Comparison of ENCODE assay signal across 16 cellular contexts in the genomic region with DNA sequence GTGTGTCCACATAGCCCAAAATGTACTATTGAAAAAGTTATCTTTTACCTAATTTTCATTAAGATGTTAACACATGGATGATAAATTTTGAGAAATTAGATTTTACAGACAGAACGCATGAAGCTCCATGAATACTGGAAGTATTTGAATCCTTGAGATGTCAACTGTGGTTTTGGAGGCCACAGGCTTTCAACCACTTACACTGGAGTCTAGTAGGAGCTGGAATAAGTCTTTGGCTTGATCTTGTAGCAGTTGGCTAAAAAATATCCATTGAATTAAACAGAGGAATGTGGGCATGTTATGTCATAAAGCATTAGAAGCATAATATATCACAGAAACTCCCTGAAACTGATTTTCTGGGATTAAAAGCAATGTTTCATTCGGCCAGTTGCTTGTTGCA.
"Had no signal": no experiment of that assay in that cellular context is flagged by ENCODE, and none has a peak within 500 bp of the region (broad histone marks: within the 10 kb centered on the region; RNA-seq: fewer than 3 reads in every experiment).

No MANE protein-coding gene starts in this region.

- H3K9me3 ChIP-seq: suprapubic skin had no signal

- H3K4me1 ChIP-seq: suprapubic skin had no signal

- H3K27ac Mint-ChIP-seq: activated CD4-positive, alpha-beta memory T cell treated with anti-CD3 and anti-CD28 coated beads, Interleukin-2, amount 10 ng/mL, durations not matched to agents 7 days and 5 days; activated naive CD8-positive, alpha-beta T cell treated with anti-CD3 and anti-CD28 coated beads, Interleukin-2, amount 10 ng/mL, durations not matched to agents 7 days and 5 days; activated T-helper 2 cell treated with anti-CD3 and anti-CD28 coated beads, Interferon-gamma antibody, Interleukin-2, Interleukin-4, amounts not matched to agents 10 μg/mL and 5 μg/mL and 100 μg/mL, durations not matched to agents 14 hours and 24 hours and 36 hours; progenitor cell of endocrine pancreas had no signal

- H3K36me3 ChIP-seq: suprapubic skin, WERI-Rb-1 had no signal

- ATAC-seq: right cardiac atrium, Right ventricle myocardium inferior had no signal

- H3K4me3 Mint-ChIP-seq: activated CD4-positive, alpha-beta memory T cell treated with anti-CD3 and anti-CD28 coated beads, Interleukin-2, amount 10 ng/mL, durations not matched to agents 7 days and 5 days; activated naive CD8-positive, alpha-beta T cell treated with anti-CD3 and anti-CD28 coated beads, Interleukin-2, amount 10 ng/mL, durations not matched to agents 7 days and 5 days had no signal

- H3K27me3 Mint-ChIP-seq: activated CD4-positive, alpha-beta memory T cell treated with anti-CD3 and anti-CD28 coated beads, Interleukin-2, amount 10 ng/mL, durations not matched to agents 7 days and 5 days; activated naive CD8-positive, alpha-beta T cell treated with anti-CD3 and anti-CD28 coated beads, Interleukin-2, amount 10 ng/mL, durations not matched to agents 7 days and 5 days; progenitor cell of endocrine pancreas had no signal

- H3K4me3 ChIP-seq: suprapubic skin had no signal

- H3K27me3 ChIP-seq: suprapubic skin had no signal

- H3K27ac ChIP-seq: suprapubic skin, WERI-Rb-1 had no signal

- H3K9me3 Mint-ChIP-seq: activated CD4-positive, alpha-beta memory T cell treated with anti-CD3 and anti-CD28 coated beads, Interleukin-2, amount 10 ng/mL, durations not matched to agents 7 days and 5 days; activated naive CD8-positive, alpha-beta T cell treated with anti-CD3 and anti-CD28 coated beads, Interleukin-2, amount 10 ng/mL, durations not matched to agents 7 days and 5 days; activated T-helper 2 cell treated with anti-CD3 and anti-CD28 coated beads, Interferon-gamma antibody, Interleukin-2, Interleukin-4, amounts not matched to agents 10 μg/mL and 5 μg/mL and 100 μg/mL, durations not matched to agents 14 hours and 24 hours and 36 hours had no signal

- DNase-seq: activated CD4-positive, alpha-beta memory T cell treated with anti-CD3 and anti-CD28 coated beads, Interleukin-2, amount 10 ng/mL, durations not matched to agents 7 days and 5 days; activated CD8-positive, alpha-beta memory T cell treated with anti-CD3 and anti-CD28 coated beads, Interleukin-2, amount 50 U/mL, for 4 hours; activated naive CD8-positive, alpha-beta T cell treated with anti-CD3 and anti-CD28 coated beads, Interleukin-2, amount 10 ng/mL, durations not matched to agents 7 days and 5 days; caudate nucleus; head of caudate nucleus; mesenchymal stem cell; right cardiac atrium; small intestine; stimulated activated CD4-positive, alpha-beta T cell treated with anti-CD3 and anti-CD28 coated beads, Interleukin-4, amount 100 ng/mL, for 24 hours; stimulated activated naive CD4-positive, alpha-beta T cell; trophoblast cell; WERI-Rb-1 had no signal
